ENCODE assay signal across 9 cellular contexts in genomic region chr2:223725986-223726970, GRCh38.
DNase-seq lines count a peak whose midpoint lies in the region; ATAC-seq and TF ChIP-seq lines count a peak whose summit lies in the region.
"Had no signal": no experiment of that assay in that cellular context is flagged by ENCODE, and none has a peak within 500 bp of the region (broad histone marks: within the 10 kb centered on the region; RNA-seq: fewer than 3 reads in every experiment).

No MANE protein-coding gene starts in this region.

- no peak for TF ChIP-seq CTCF in A673 (conservative IDR thresholded peaks at IDR 0.05; ENCODE audit: low read depth, low read length)
- TF ChIP-seq CTCF in Panc1 (IDR thresholded peaks at IDR 0.05): no peak
- TF ChIP-seq CTCF in endodermal cell (conservative IDR thresholded peaks at IDR 0.05): no peak

- in situ Hi-C loops in Panc1 (cut with HindIII; ENCODE audit: low pct_unique_long_range_greater_than_20kb, low sequenced_read_pairs): no loop called here

- H3K4me1 ChIP-seq in A673 (ENCODE audit: insufficient read depth, low read length, poor library complexity, severe bottlenecking) (peaks cover 57% of the 10 kb centered on the region), Panc1 (ENCODE audit: control insufficient read depth, insufficient read depth, low read length) (peaks cover 27% of the 10 kb centered on the region), endodermal cell (ENCODE audit: control insufficient read depth, insufficient read depth, low read length) (no peaks in the 10 kb centered on the region), neuron (ENCODE audit: insufficient read depth, low read length) (peaks cover 38% of the 10 kb centered on the region)

- 45 to 88% methylated on average over 2 to 8 of the region's 8 CpGs for WGBS in endodermal cell (ENCODE audit: insufficient coverage in 1 of 2, insufficient read length in 1 of 2), 2 experiments

- H3K36me3 ChIP-seq in A673 (ENCODE audit: insufficient read depth, low read length, poor library complexity, severe bottlenecking): no peaks in the 10 kb centered on the region
- H3K36me3 ChIP-seq in Panc1 (ENCODE audit: control insufficient read depth, insufficient read depth, low read length): no peaks in the 10 kb centered on the region
- no peaks in the 10 kb centered on the region for H3K36me3 ChIP-seq in endodermal cell (ENCODE audit: control insufficient read depth, insufficient read depth, low read length)
- H3K36me3 ChIP-seq in neuron (ENCODE audit: insufficient read depth, low read length): no peaks in the 10 kb centered on the region
- H3K36me3 ChIP-seq: cardiac muscle cell had no signal

- BruUV-seq in A673 (replicated peaks; lab: Mats Ljungman, UMichigan) (no TSS peak), Panc1 (replicated peaks; lab: Mats Ljungman, UMichigan) (no TSS peak)

- peak overlapping the region; percentile 89 for H3K27ac ChIP-seq in A673 (ENCODE audit: low read depth, low read length, poor library complexity, severe bottlenecking)
- peak overlapping the region; percentile 89 for H3K27ac ChIP-seq in Panc1 (ENCODE audit: low read length)
- peak overlapping the region; percentile 95 for H3K27ac ChIP-seq in endodermal cell (ENCODE audit: low read depth, low read length)

- POLR2A ChIA-PET in A673 (lab: Charles Lee; ENCODE audit: low non-redundant PET): no interaction called here
- POLR2A ChIA-PET in Panc1 (lab: Charles Lee): no interaction called here
- POLR2A ChIA-PET in activated CD4-positive, alpha-beta T cell treated with anti-CD3 and anti-CD28 coated beads, Interleukin-2, amount 10 ng/mL, durations not matched to agents 7 days and 5 days (lab: Charles Lee): no interaction called here

- H3K27me3 Mint-ChIP-seq in endodermal cell (ENCODE audit: insufficient read depth): no peaks in the 10 kb centered on the region
- H3K27me3 Mint-ChIP-seq in activated CD4-positive, alpha-beta T cell treated with anti-CD3 and anti-CD28 coated beads, Interleukin-2, amount 10 ng/mL, durations not matched to agents 7 days and 5 days: peaks cover 4% of the 10 kb centered on the region

- no peaks in the 10 kb centered on the region for H3K36me3 Mint-ChIP-seq in endodermal cell (ENCODE audit: low read depth)
- H3K36me3 Mint-ChIP-seq in activated CD4-positive, alpha-beta T cell treated with anti-CD3 and anti-CD28 coated beads, Interleukin-2, amount 10 ng/mL, durations not matched to agents 7 days and 5 days (ENCODE audit: low read depth): no peaks in the 10 kb centered on the region

- peaks cover 20% of the 10 kb centered on the region for H3K4me1 Mint-ChIP-seq in endodermal cell
- H3K4me1 Mint-ChIP-seq in activated CD4-positive, alpha-beta T cell treated with anti-CD3 and anti-CD28 coated beads, Interleukin-2, amount 10 ng/mL, durations not matched to agents 7 days and 5 days: no peaks in the 10 kb centered on the region

- H3K27ac Mint-ChIP-seq in endodermal cell: peak overlapping the region; percentile 46
- H3K27ac Mint-ChIP-seq in activated CD4-positive, alpha-beta T cell treated with anti-CD3 and anti-CD28 coated beads, Interleukin-2, amount 10 ng/mL, durations not matched to agents 7 days and 5 days: no peak overlapping the region

- no peak for DNase-seq in A673 (ENCODE audit: low spot score)
- DNase-seq in Panc1 (ENCODE audit: low read depth, low spot score): no peak
- DNase-seq in endodermal cell: peak; percentile 61
- no peak for DNase-seq in SW480 (ENCODE audit: low spot score)
- no peak for DNase-seq in NCI-H345 treated with DMSO at 0.1 percent for 48 hours (lab: John Stamatoyannopoulos, UW; ENCODE audit: unreplicated experiment)
- no peak for DNase-seq in middle frontal gyrus (ENCODE audit: extremely low spot score, low spot score)
- no peak for DNase-seq in activated CD4-positive, alpha-beta T cell treated with anti-CD3 and anti-CD28 coated beads, Interleukin-2, amount 10 ng/mL, durations not matched to agents 7 days and 5 days

- no peak overlapping the region for H3K4me3 ChIP-seq in A673 (ENCODE audit: low read depth, low read length, poor library complexity, severe bottlenecking)
- no peak overlapping the region for H3K4me3 ChIP-seq in Panc1 (ENCODE audit: low read depth in 2 of 2, low read length in 2 of 2)
- no peak overlapping the region for H3K4me3 ChIP-seq in endodermal cell (ENCODE audit: low read length)
- peak overlapping the region; percentile 52 for H3K4me3 ChIP-seq in neuron (ENCODE audit: low read length)
- H3K4me3 ChIP-seq: cardiac muscle cell had no signal

- peaks cover 6% of the 10 kb centered on the region for H3K9me3 Mint-ChIP-seq in endodermal cell
- H3K9me3 Mint-ChIP-seq in activated CD4-positive, alpha-beta T cell treated with anti-CD3 and anti-CD28 coated beads, Interleukin-2, amount 10 ng/mL, durations not matched to agents 7 days and 5 days: no peaks in the 10 kb centered on the region

- CTCF ChIA-PET in A673 (lab: Charles Lee) (interaction anchor here (0.7 kb wide), 1 partner anchor 401 kb away, joined by 9 read pairs; no protein-coding TSS in a partner anchor), Panc1 (lab: Charles Lee) (no interaction called here)
- CTCF ChIA-PET in activated CD4-positive, alpha-beta T cell treated with anti-CD3 and anti-CD28 coated beads, Interleukin-2, amount 10 ng/mL, durations not matched to agents 7 days and 5 days (lab: Charles Lee): no interaction called here

- H3K27me3 ChIP-seq in A673 (replicated peaks; ENCODE audit: insufficient read depth, low read depth, low read length, poor library complexity) (no peaks in the 10 kb centered on the region), Panc1 (ENCODE audit: control insufficient read depth, insufficient read depth, low read length) (no peaks in the 10 kb centered on the region), endodermal cell (ENCODE audit: control insufficient read depth, insufficient read depth, low read length, poor library complexity, severe bottlenecking) (no peaks in the 10 kb centered on the region), neuron (ENCODE audit: insufficient read depth, low read length) (no peaks in the 10 kb centered on the region)
- H3K27me3 ChIP-seq: cardiac muscle cell had no signal

- no peak overlapping the region for H3K4me3 Mint-ChIP-seq in endodermal cell
- H3K4me3 Mint-ChIP-seq in activated CD4-positive, alpha-beta T cell treated with anti-CD3 and anti-CD28 coated beads, Interleukin-2, amount 10 ng/mL, durations not matched to agents 7 days and 5 days: no peak overlapping the region

- no peak for ATAC-seq in Panc1

- no peaks in the 10 kb centered on the region for H3K9me3 ChIP-seq in A673 (ENCODE audit: low read depth, low read length, poor library complexity, severe bottlenecking)
- H3K9me3 ChIP-seq in Panc1 (ENCODE audit: control insufficient read depth, insufficient read depth, low read depth, low read length): no peaks in the 10 kb centered on the region
- H3K9me3 ChIP-seq in endodermal cell (ENCODE audit: control insufficient read depth, low read length): no peaks in the 10 kb centered on the region
- no peaks in the 10 kb centered on the region for H3K9me3 ChIP-seq in neuron (ENCODE audit: low read length)

- intact Hi-C loops in A673 (cut with micrococcal nuclease; ENCODE audit: unreplicated experiment) (loop anchor here (10.0 kb wide), 1 partner anchor 681 kb away; no protein-coding TSS in a partner anchor), Panc1 (cut with micrococcal nuclease; ENCODE audit: unreplicated experiment) (no loop called here)

- H3K9ac ChIP-seq in endodermal cell (ENCODE audit: extremely low read depth, low read length, poor library complexity, severe bottlenecking): no peak overlapping the region

- peak overlapping the region; percentile 48 for H2AFZ ChIP-seq in neuron (ENCODE audit: low read depth, low read length)
